1 cellular context compared by ENCODE assay signal in the genomic region with DNA sequence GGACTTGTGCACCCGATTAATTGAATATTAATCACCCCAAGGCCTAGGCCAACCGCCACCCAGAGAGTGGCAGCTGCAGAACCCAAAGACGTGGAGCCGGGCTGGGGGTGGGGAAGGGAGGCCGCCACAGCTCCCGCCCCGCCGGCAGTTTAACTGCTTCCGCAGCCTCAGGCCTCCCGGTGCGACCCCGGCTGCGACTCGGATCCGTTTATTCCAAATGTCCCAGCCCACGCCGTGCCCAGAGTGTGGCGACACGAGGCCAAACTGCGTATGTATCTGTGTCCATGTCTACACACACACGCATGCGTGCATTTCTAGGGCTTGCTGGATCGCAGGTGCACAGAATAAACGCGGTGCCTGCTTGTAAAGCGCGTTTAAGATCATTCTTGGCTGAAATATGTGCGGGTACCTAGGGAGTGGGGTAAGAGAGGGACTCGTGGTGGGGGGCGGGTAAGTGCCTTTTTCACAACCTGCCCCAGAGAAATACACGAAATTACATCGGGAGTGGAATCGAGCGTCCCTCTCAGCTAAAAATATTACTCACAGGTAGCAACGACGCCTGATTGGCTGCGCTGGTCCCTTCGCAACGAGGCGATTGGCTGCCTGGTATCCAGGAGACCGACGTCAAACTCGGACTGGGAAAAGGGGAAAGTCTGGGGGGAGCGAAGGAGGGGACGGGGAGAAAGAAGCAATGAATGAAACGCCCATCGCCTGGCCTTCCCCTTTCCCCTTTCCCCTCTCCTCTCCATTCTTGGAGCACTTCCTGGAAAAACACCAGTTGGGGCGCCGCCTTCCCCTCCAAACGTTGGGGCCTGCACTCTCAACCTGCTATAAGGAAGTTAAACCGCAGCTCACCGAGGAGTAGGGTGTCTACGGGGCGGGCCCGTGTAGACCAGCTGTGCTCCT.
TF ChIP-seq lines count a peak whose summit lies in the region.

No MANE protein-coding gene starts in this region.

TF ChIP-seq in HepG2, 621 proteins besides CTCF, POLR2A, EP300 and RAD21 (continued from another document and continues in another):
- TF ChIP-seq, protein P1, sequence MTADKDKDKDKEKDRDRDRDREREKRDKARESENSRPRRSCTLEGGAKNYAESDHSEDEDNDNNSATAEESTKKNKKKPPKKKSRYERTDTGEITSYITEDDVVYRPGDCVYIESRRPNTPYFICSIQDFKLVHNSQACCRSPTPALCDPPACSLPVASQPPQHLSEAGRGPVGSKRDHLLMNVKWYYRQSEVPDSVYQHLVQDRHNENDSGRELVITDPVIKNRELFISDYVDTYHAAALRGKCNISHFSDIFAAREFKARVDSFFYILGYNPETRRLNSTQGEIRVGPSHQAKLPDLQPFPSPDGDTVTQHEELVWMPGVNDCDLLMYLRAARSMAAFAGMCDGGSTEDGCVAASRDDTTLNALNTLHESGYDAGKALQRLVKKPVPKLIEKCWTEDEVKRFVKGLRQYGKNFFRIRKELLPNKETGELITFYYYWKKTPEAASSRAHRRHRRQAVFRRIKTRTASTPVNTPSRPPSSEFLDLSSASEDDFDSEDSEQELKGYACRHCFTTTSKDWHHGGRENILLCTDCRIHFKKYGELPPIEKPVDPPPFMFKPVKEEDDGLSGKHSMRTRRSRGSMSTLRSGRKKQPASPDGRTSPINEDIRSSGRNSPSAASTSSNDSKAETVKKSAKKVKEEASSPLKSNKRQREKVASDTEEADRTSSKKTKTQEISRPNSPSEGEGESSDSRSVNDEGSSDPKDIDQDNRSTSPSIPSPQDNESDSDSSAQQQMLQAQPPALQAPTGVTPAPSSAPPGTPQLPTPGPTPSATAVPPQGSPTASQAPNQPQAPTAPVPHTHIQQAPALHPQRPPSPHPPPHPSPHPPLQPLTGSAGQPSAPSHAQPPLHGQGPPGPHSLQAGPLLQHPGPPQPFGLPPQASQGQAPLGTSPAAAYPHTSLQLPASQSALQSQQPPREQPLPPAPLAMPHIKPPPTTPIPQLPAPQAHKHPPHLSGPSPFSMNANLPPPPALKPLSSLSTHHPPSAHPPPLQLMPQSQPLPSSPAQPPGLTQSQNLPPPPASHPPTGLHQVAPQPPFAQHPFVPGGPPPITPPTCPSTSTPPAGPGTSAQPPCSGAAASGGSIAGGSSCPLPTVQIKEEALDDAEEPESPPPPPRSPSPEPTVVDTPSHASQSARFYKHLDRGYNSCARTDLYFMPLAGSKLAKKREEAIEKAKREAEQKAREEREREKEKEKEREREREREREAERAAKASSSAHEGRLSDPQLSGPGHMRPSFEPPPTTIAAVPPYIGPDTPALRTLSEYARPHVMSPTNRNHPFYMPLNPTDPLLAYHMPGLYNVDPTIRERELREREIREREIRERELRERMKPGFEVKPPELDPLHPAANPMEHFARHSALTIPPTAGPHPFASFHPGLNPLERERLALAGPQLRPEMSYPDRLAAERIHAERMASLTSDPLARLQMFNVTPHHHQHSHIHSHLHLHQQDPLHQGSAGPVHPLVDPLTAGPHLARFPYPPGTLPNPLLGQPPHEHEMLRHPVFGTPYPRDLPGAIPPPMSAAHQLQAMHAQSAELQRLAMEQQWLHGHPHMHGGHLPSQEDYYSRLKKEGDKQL (CRISPR knock-in tag; IDR thresholded peaks at IDR 0.05; ENCODE audit: low read depth), result no peak
- TF ChIP-seq GMEB1 (CRISPR knock-in tag; IDR thresholded peaks at IDR 0.05; ENCODE audit: borderline replicate concordance), result peak; percentile 51; the same call in 1 of the 2 replicates
- no peak for TF ChIP-seq ZNF329 (CRISPR knock-in tag; IDR thresholded peaks at IDR 0.05; ENCODE audit: low read depth)
- no peak for TF ChIP-seq POGK (CRISPR knock-in tag; conservative IDR thresholded peaks at IDR 0.05)
- no peak for TF ChIP-seq ZBTB1 (CRISPR knock-in tag; IDR thresholded peaks at IDR 0.05; ENCODE audit: borderline replicate concordance)
- TF ChIP-seq ERF (CRISPR knock-in tag; IDR thresholded peaks at IDR 0.05), result peak; percentile 58; the same call in 1 of the 2 replicates
- peak; percentile 78 for TF ChIP-seq ARID5B (CRISPR knock-in tag; IDR thresholded peaks at IDR 0.05)
- TF ChIP-seq ZNF143 (CRISPR knock-in tag; IDR thresholded peaks at IDR 0.05), result no peak
- TF ChIP-seq ZNF33B (CRISPR knock-in tag; IDR thresholded peaks at IDR 0.05), result peak; percentile 62
- TF ChIP-seq ZBTB7B (CRISPR knock-in tag; IDR thresholded peaks at IDR 0.05), result peak; percentile 80; the same call in 1 of the 2 replicates
- TF ChIP-seq KDM4B (CRISPR knock-in tag; IDR thresholded peaks at IDR 0.05), result 0 out of 2 replicates have a peak, but pooled peaks have one; percentile 34
- peak; percentile 77; the same call in 1 of the 2 replicates for TF ChIP-seq TEAD2 (CRISPR knock-in tag; IDR thresholded peaks at IDR 0.05)
- TF ChIP-seq ZNF703 (CRISPR knock-in tag; IDR thresholded peaks at IDR 0.05; ENCODE audit: borderline replicate concordance), result no peak
- peak; percentile 86; the same call in 1 of the 2 replicates for TF ChIP-seq SPEN (CRISPR knock-in tag; IDR thresholded peaks at IDR 0.05; ENCODE audit: low read depth)
- TF ChIP-seq PHB2 (IDR thresholded peaks at IDR 0.05; ENCODE audit: partially characterized antibody), result no peak
- 0 out of 2 replicates have a peak, but pooled peaks have one; percentile 65 for TF ChIP-seq PAF1 (CRISPR knock-in tag; IDR thresholded peaks at IDR 0.05)
- TF ChIP-seq SSRP1 (CRISPR knock-in tag; IDR thresholded peaks at IDR 0.05), result peak; percentile 81; the same call in 1 of the 2 replicates
- no peak for TF ChIP-seq ZBTB8A (CRISPR knock-in tag; IDR thresholded peaks at IDR 0.05; ENCODE audit: borderline replicate concordance, low read depth)
- TF ChIP-seq XBP1 (CRISPR knock-in tag; IDR thresholded peaks at IDR 0.05), result no peak
- TF ChIP-seq ZNF564 (CRISPR knock-in tag; IDR thresholded peaks at IDR 0.05), result peak; percentile 77
- TF ChIP-seq, protein P2, sequence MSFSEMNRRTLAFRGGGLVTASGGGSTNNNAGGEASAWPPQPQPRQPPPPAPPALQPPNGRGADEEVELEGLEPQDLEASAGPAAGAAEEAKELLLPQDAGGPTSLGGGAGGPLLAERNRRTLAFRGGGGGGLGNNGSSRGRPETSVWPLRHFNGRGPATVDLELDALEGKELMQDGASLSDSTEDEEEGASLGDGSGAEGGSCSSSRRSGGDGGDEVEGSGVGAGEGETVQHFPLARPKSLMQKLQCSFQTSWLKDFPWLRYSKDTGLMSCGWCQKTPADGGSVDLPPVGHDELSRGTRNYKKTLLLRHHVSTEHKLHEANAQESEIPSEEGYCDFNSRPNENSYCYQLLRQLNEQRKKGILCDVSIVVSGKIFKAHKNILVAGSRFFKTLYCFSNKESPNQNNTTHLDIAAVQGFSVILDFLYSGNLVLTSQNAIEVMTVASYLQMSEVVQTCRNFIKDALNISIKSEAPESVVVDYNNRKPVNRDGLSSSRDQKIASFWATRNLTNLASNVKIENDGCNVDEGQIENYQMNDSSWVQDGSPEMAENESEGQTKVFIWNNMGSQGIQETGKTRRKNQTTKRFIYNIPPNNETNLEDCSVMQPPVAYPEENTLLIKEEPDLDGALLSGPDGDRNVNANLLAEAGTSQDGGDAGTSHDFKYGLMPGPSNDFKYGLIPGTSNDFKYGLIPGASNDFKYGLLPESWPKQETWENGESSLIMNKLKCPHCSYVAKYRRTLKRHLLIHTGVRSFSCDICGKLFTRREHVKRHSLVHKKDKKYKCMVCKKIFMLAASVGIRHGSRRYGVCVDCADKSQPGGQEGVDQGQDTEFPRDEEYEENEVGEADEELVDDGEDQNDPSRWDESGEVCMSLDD (CRISPR knock-in tag; IDR thresholded peaks at IDR 0.05; ENCODE audit: borderline replicate concordance), result peak; percentile 68; the same call in 1 of the 2 replicates
- TF ChIP-seq NRL (CRISPR knock-in tag; IDR thresholded peaks at IDR 0.05; ENCODE audit: borderline replicate concordance), result peak; percentile 74; the same call in 1 of the 2 replicates
- TF ChIP-seq, protein P3, sequence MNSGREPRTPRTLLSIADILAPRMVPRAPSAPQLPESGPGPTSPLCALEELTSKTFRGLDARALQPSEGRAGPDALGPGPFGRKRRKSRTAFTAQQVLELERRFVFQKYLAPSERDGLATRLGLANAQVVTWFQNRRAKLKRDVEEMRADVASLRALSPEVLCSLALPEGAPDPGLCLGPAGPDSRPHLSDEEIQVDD (CRISPR knock-in tag; IDR thresholded peaks at IDR 0.05; ENCODE audit: borderline replicate concordance), result peak; percentile 27; the same call in 1 of the 2 replicates
- peak; percentile 9 for TF ChIP-seq PCBP2 (optimal IDR thresholded peaks at IDR 0.05; ENCODE audit: low read depth, low read length, poor library complexity, severe bottlenecking)
- no peak for TF ChIP-seq ZNF672 (CRISPR knock-in tag; IDR thresholded peaks at IDR 0.05)
- TF ChIP-seq MLX (CRISPR knock-in tag; IDR thresholded peaks at IDR 0.05), result no peak
- peak; percentile 59 for TF ChIP-seq POGZ (CRISPR knock-in tag; IDR thresholded peaks at IDR 0.05)
- TF ChIP-seq, protein P4, sequence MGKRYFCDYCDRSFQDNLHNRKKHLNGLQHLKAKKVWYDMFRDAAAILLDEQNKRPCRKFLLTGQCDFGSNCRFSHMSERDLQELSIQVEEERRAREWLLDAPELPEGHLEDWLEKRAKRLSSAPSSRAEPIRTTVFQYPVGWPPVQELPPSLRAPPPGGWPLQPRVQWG (CRISPR knock-in tag; IDR thresholded peaks at IDR 0.05; ENCODE audit: borderline replicate concordance, low read depth), result no peak
- no peak for TF ChIP-seq ZNF562 (CRISPR knock-in tag; IDR thresholded peaks at IDR 0.05; ENCODE audit: borderline replicate concordance)
- peak; percentile 67; the same call in 1 of the 2 replicates for TF ChIP-seq UBTF (CRISPR knock-in tag; IDR thresholded peaks at IDR 0.05)
- TF ChIP-seq, protein P5, sequence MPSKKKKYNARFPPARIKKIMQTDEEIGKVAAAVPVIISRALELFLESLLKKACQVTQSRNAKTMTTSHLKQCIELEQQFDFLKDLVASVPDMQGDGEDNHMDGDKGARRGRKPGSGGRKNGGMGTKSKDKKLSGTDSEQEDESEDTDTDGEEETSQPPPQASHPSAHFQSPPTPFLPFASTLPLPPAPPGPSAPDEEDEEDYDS (CRISPR knock-in tag; IDR thresholded peaks at IDR 0.05), result peak; percentile 87
